ENCODE assay signal across 1 cellular context in the genomic region with DNA sequence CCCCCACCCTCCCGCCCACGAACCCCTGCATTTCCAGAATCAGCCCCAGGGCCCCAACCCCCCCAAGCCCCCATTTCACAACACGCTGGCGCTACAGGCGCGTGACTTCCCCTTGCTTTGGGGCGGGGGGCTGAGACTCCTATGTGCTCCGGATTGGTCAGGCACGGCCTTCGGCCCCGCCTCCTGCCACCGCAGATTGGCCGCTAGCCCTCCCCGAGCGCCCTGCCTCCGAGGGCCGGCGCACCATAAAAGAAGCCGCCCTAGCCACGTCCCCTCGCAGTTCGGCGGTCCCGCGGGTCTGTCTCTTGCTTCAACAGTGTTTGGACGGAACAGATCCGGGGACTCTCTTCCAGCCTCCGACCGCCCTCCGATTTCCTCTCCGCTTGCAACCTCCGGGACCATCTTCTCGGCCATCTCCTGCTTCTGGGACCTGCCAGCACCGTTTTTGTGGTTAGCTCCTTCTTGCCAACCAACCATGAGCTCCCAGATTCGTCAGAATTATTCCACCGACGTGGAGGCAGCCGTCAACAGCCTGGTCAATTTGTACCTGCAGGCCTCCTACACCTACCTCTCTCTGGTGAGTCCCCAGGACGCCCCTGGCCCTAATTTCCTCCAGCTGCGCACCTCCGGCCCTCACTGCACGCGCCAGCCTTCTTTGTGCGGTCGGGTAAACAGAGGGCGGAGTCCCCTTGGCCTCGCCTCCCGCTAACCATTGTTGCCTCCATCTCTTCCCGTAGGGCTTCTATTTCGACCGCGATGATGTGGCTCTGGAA.
TF ChIP-seq lines count a peak whose summit lies in the region.

A gene (plus strand): TSS at position 277 of the 773 bp plus-strand sequence. CDS start 199 bp downstream, at position 476.

TF ChIP-seq in HCT116, 20 proteins besides CTCF, POLR2A, EP300 and RAD21 (continued from another document):
- TF ChIP-seq, protein P1, sequence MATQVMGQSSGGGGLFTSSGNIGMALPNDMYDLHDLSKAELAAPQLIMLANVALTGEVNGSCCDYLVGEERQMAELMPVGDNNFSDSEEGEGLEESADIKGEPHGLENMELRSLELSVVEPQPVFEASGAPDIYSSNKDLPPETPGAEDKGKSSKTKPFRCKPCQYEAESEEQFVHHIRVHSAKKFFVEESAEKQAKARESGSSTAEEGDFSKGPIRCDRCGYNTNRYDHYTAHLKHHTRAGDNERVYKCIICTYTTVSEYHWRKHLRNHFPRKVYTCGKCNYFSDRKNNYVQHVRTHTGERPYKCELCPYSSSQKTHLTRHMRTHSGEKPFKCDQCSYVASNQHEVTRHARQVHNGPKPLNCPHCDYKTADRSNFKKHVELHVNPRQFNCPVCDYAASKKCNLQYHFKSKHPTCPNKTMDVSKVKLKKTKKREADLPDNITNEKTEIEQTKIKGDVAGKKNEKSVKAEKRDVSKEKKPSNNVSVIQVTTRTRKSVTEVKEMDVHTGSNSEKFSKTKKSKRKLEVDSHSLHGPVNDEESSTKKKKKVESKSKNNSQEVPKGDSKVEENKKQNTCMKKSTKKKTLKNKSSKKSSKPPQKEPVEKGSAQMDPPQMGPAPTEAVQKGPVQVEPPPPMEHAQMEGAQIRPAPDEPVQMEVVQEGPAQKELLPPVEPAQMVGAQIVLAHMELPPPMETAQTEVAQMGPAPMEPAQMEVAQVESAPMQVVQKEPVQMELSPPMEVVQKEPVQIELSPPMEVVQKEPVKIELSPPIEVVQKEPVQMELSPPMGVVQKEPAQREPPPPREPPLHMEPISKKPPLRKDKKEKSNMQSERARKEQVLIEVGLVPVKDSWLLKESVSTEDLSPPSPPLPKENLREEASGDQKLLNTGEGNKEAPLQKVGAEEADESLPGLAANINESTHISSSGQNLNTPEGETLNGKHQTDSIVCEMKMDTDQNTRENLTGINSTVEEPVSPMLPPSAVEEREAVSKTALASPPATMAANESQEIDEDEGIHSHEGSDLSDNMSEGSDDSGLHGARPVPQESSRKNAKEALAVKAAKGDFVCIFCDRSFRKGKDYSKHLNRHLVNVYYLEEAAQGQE (IDR thresholded peaks at IDR 0.05; ENCODE audit: low read depth) = no peak
